18 cellular contexts compared by ENCODE assay signal in the genomic region with DNA sequence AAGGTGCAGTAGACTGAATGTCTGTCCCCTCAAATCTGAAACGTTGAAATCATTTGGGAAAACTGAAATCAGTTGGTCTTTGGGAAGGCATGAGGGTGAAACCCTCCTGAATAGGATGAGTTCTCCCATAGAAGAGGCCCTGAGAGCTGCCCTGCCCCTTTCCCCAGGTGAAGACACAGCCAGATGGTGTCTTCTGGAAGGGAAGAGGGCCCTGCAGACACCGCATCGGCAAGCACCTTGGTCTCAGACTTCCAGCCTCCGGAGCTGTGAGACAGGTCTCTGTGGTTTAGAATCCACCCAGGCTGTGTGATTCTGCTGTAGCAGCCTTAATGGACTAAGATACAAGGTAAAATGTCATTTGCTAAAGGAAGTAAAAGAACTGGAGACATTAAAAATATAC. TPM values are rescaled to one million over a fixed set of nuclear protein-coding genes. Genes with fewer than 3 reads are reported as not detected.
DNase-seq lines count a peak whose midpoint lies in the region; ATAC-seq and TF ChIP-seq lines count a peak whose summit lies in the region.
"Had no signal": no experiment of that assay in that cellular context is flagged by ENCODE, and none has a peak within 500 bp of the region (broad histone marks: within the 10 kb centered on the region; RNA-seq: fewer than 3 reads in every experiment).

No MANE protein-coding gene starts in this region.

- H3K36me3 ChIP-seq in SU-DHL-6 (ENCODE audit: low read length) (no peaks in the 10 kb centered on the region), lung (ENCODE audit: control insufficient read depth in 2 of 2, insufficient read depth in 2 of 2, low read length in 2 of 2) (no peaks in the 10 kb centered on the region), PC-9 (ENCODE audit: low read depth) (no peaks in the 10 kb centered on the region)

- TF ChIP-seq CTCF in SU-DHL-6 (IDR thresholded peaks at IDR 0.05; ENCODE audit: insufficient read depth, low read length, poor library complexity, severe bottlenecking) (no peak), lung (IDR thresholded peaks at IDR 0.05; ENCODE audit: control extremely low read depth, extremely low read depth) (no peak), PC-9 (conservative IDR thresholded peaks at IDR 0.05) (no peak)

- intact Hi-C loops in PC-9 (cut with micrococcal nuclease; ENCODE audit: unreplicated experiment) = no loop called here

- no peak overlapping the region for H3K9ac ChIP-seq in SU-DHL-6 (ENCODE audit: low read length)
- H3K9ac ChIP-seq: GM23248 had no signal

- peaks cover 10% of the 10 kb centered on the region for H3K27me3 Mint-ChIP-seq in activated T-cell treated with anti-CD3 and anti-CD28 coated beads, Interleukin-2, amount 50 U/mL, for 4 hours (ENCODE audit: low read depth)

- H3K4me1 ChIP-seq in lung (ENCODE audit: control insufficient read depth in 2 of 2, insufficient read depth in 2 of 2, low read length in 2 of 2) = no peaks in the 10 kb centered on the region
- no peaks in the 10 kb centered on the region for H3K4me1 ChIP-seq in PC-9 (replicated peaks; ENCODE audit: insufficient read depth)
- H3K4me1 ChIP-seq: Caco-2 had no signal

- no TSS peak for BruUV-seq in PC-9 (replicated peaks; lab: Mats Ljungman, UMichigan)

- POLR2A ChIA-PET in PC-9 (lab: Charles Lee; ENCODE audit: unreplicated experiment) = no interaction called here

- H3K27ac ChIP-seq in SU-DHL-6 (ENCODE audit: low read depth, low read length) (peak overlapping the region; percentile 78), lung (ENCODE audit: low read depth in 1 of 2, low read length in 1 of 2) (no peak overlapping the region), PC-9 (no peak overlapping the region)
- H3K27ac ChIP-seq: C4-2B, GM23248, HL-60 had no signal

- H3K27me3 ChIP-seq in SU-DHL-6 (ENCODE audit: low read length) (no peaks in the 10 kb centered on the region), lung (ENCODE audit: control insufficient read depth, insufficient read depth) (no peaks in the 10 kb centered on the region), PC-9 (ENCODE audit: insufficient read depth, low read depth) (peaks cover 84% of the 10 kb centered on the region)

- H2AFZ ChIP-seq in SU-DHL-6 (ENCODE audit: low read depth, low read length, severe bottlenecking) (no peak overlapping the region), PC-9 (no peak overlapping the region)
- H2AFZ ChIP-seq: GM23248 had no signal

- no peaks in the 10 kb centered on the region for H3K9me2 ChIP-seq in SU-DHL-6 (replicated peaks; ENCODE audit: insufficient read depth, low read length)
- no peaks in the 10 kb centered on the region for H3K9me2 ChIP-seq in PC-9 (ENCODE audit: insufficient read depth)

- peaks cover 5% of the 10 kb centered on the region for H3K4me1 Mint-ChIP-seq in activated T-cell treated with anti-CD3 and anti-CD28 coated beads, Interleukin-2, amount 50 U/mL, for 4 hours (ENCODE audit: low read depth)
- H3K4me1 Mint-ChIP-seq: B cell had no signal

- no peaks in the 10 kb centered on the region for H3K79me2 ChIP-seq in SU-DHL-6 (ENCODE audit: insufficient read depth, low read length)
- H3K79me2 ChIP-seq in PC-9 (ENCODE audit: low read depth) = no peaks in the 10 kb centered on the region

- H3K4me3 ChIP-seq in SU-DHL-6 (ENCODE audit: insufficient read depth, low read length, poor library complexity, severe bottlenecking) (no peak overlapping the region), lung (no peak overlapping the region), PC-9 (no peak overlapping the region)
- H3K4me3 ChIP-seq: GM23248 had no signal

- H3K9me3 ChIP-seq in SU-DHL-6 (ENCODE audit: insufficient read depth, low read length) = peaks cover 17% of the 10 kb centered on the region; the same call in 1 of the 2 replicates
- no peaks in the 10 kb centered on the region for H3K9me3 ChIP-seq in lung (ENCODE audit: control insufficient read depth in 2 of 2, insufficient read depth in 1 of 2, low read length in 1 of 2)
- no peaks in the 10 kb centered on the region for H3K9me3 ChIP-seq in PC-9 (ENCODE audit: insufficient read depth, low read depth)
- H3K9me3 ChIP-seq: Caco-2 had no signal

- H4K20me1 ChIP-seq in SU-DHL-6 (ENCODE audit: low read depth, low read length) (no peaks in the 10 kb centered on the region), PC-9 (ENCODE audit: insufficient read depth) (no peaks in the 10 kb centered on the region; the same call in 1 of the 2 replicates)

- DNase-seq in activated CD8-positive, alpha-beta memory T cell treated with anti-CD3 and anti-CD28 coated beads, Interleukin-2, amount 50 U/mL, for 48 hours = peak; percentile 20
- DNase-seq in activated CD8-positive, alpha-beta memory T cell treated with anti-CD3 and anti-CD28 coated beads, Interleukin-2, amount 50 U/mL, for 4 hours = no peak
- peak; percentile 18 for DNase-seq in lung (ENCODE audit: low spot score)
- no peak for DNase-seq in activated T-cell treated with anti-CD3 and anti-CD28 coated beads, Interleukin-2, amount 50 U/mL, for 4 hours
- no peak for DNase-seq in PC-9
- DNase-seq: 8988T; Caco-2; CD4-positive, alpha-beta T cell; GM23248; HFFc6 had no signal

- H3K36me3 Mint-ChIP-seq in activated T-cell treated with anti-CD3 and anti-CD28 coated beads, Interleukin-2, amount 50 U/mL, for 4 hours (ENCODE audit: insufficient read depth) = no peaks in the 10 kb centered on the region

- no peak overlapping the region for H3K4me3 Mint-ChIP-seq in activated T-cell treated with anti-CD3 and anti-CD28 coated beads, Interleukin-2, amount 50 U/mL, for 4 hours
- H3K4me3 Mint-ChIP-seq: B cell; CD4-positive, alpha-beta T cell; HFFc6 had no signal

- ATAC-seq in lung (ENCODE audit: insufficient read depth, low FRiP score) (no peak), GM19455 (IDR thresholded peaks at IDR 0.05; ENCODE audit: unreplicated experiment) (no peak)
- ATAC-seq in activated T-cell treated with anti-CD3 and anti-CD28 coated beads, Interleukin-2, amount 50 U/mL, for 4 hours = no peak
- ATAC-seq: HCT116 had no signal

- H3K4me2 ChIP-seq in SU-DHL-6 (ENCODE audit: low read depth, low read length, poor library complexity, severe bottlenecking) (peak overlapping the region; percentile 46), PC-9 (no peak overlapping the region)

- CTCF ChIA-PET in PC-9 (lab: Charles Lee) = no interaction called here

- WGBS in lung, 2 donors = 82 to 84% methylated on average over 4 of the region's 4 CpGs

- H3K9me3 Mint-ChIP-seq in activated T-cell treated with anti-CD3 and anti-CD28 coated beads, Interleukin-2, amount 50 U/mL, for 4 hours = no peaks in the 10 kb centered on the region
- H3K9me3 Mint-ChIP-seq: CD4-positive, alpha-beta T cell had no signal

- H3F3A ChIP-seq in SU-DHL-6 (ENCODE audit: insufficient read depth) = peaks cover 15% of the 10 kb centered on the region
- H3F3A ChIP-seq in PC-9 (ENCODE audit: insufficient read depth, low read depth) = no peaks in the 10 kb centered on the region

RNA-seq across cellular contexts. Expression of a gene that starts 42.1 kb away (rescaled TPM):
- 1 to 10 TPM; 1.6 to 1.8 TPM for total RNA-seq in lung
- polyA plus RNA-seq in lung = under 1 TPM; 0.31 to 0.83 TPM
- total RNA-seq in activated T-cell treated with anti-CD3 and anti-CD28 coated beads, Interleukin-2, amount 50 U/mL, for 4 hours = 1 to 10 TPM in 1 of 3 donors, under 1 TPM in 2; 0.22 to 1.0 (median 0.98) TPM
- total RNA-seq in PC-9 (2021) = not detected in 2 replicates
- total RNA-seq: Caco-2, GM23248, H4, HFFc6, HT1080 had no signal
- polyA plus RNA-seq: GM23248 had no signal

Comparison
In these comparisons a context has a peak if more than half of its experiments do, and no peak if none do; other contexts are left out.
1. DNase-seq: peak in activated CD8-positive, alpha-beta memory T cell treated with anti-CD3 and anti-CD28 coated beads, Interleukin-2, amount 50 U/mL, for 48 hours (single experiment) and lung (single experiment); none in activated CD8-positive, alpha-beta memory T cell treated with anti-CD3 and anti-CD28 coated beads, Interleukin-2, amount 50 U/mL, for 4 hours (single experiment), activated T-cell treated with anti-CD3 and anti-CD28 coated beads, Interleukin-2, amount 50 U/mL, for 4 hours (single experiment) and PC-9 (0 of 2).